ENCODE assay signal across 11 cellular contexts in the genomic region with DNA sequence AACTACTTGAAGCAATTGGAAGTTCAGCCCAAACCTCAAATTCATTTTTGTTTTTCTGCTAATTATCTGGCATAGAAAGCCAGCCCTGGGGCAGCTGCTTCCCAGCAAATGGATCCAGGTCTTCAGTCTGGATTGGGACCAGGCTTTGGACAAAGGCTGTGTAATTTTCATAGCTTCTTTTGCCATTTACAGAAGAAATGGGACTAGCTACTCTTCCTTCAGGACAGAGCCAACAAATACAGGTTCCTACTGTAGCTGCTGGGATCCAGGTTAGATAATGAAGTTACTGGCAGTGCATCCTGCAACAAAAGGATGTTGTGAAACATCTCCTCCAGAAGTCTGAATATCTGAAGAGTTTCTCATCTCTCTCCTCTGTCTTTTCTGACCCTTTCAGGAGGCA.
DNase-seq lines count a peak whose midpoint lies in the region; ATAC-seq and TF ChIP-seq lines count a peak whose summit lies in the region.
"Had no signal": no experiment of that assay in that cellular context is flagged by ENCODE, and none has a peak within 500 bp of the region (broad histone marks: within the 10 kb centered on the region; RNA-seq: fewer than 3 reads in every experiment).

No MANE protein-coding gene starts in this region.

- H3K9me2 ChIP-seq in PC-3 (replicated peaks; ENCODE audit: low read length), result no peaks in the 10 kb centered on the region

- POLR2A ChIA-PET in PC-3 (lab: Charles Lee; ENCODE audit: unreplicated experiment) (no interaction called here), WTC11 (lab: Charles Lee) (no interaction called here)

- H3K9ac ChIP-seq in PC-3 (ENCODE audit: low read length), result no peak overlapping the region

- H4K20me1 ChIP-seq in PC-3 (ENCODE audit: low read length), result no peaks in the 10 kb centered on the region

- H3K27me3 ChIP-seq in PC-3 (ENCODE audit: low read length), result no peaks in the 10 kb centered on the region
- no peaks in the 10 kb centered on the region for H3K27me3 ChIP-seq in esophagus (ENCODE audit: control insufficient read depth in 1 of 2, insufficient read depth in 2 of 2, low read length in 2 of 2)
- peaks cover 6% of the 10 kb centered on the region for H3K27me3 ChIP-seq in BE2C
- H3K27me3 ChIP-seq: left lung had no signal

- no peaks in the 10 kb centered on the region for H3K36me3 ChIP-seq in PC-3 (ENCODE audit: low read depth, low read length)
- no peaks in the 10 kb centered on the region for H3K36me3 ChIP-seq in esophagus (ENCODE audit: control insufficient read depth in 2 of 2, insufficient read depth in 2 of 2, low read length in 1 of 2)
- H3K36me3 ChIP-seq in BE2C, result no peaks in the 10 kb centered on the region
- H3K36me3 ChIP-seq: left lung had no signal

- H3K4me3 ChIP-seq in PC-3 (ENCODE audit: low read length) (no peak overlapping the region), esophagus (ENCODE audit: low read depth in 1 of 2, low read length in 2 of 2) (no peak overlapping the region), BE2C (ENCODE audit: low read depth, low read length) (no peak overlapping the region)
- H3K4me3 ChIP-seq: left lung had no signal

- peaks cover 10% of the 10 kb centered on the region; the same call in 1 of the 2 replicates for H3K9me3 Mint-ChIP-seq in WTC11

- CTCF ChIA-PET in PC-3 (lab: Charles Lee), result interaction anchor here (0.6 kb wide), 1 partner anchor 16 kb away, joined by 3 read pairs; no protein-coding TSS in a partner anchor
- CTCF ChIA-PET in WTC11 (lab: Charles Lee), result no interaction called here

- peaks cover 63% of the 10 kb centered on the region for H3K4me1 ChIP-seq in PC-3 (ENCODE audit: insufficient read depth, low read length)
- H3K4me1 ChIP-seq in esophagus (ENCODE audit: control insufficient read depth in 2 of 2, insufficient read depth in 2 of 2, low read length in 1 of 2), result peaks cover 0 to 17% of the 10 kb centered on the region in 2 donors
- H3K4me1 ChIP-seq in BE2C, result no peaks in the 10 kb centered on the region

- H3K4me3 Mint-ChIP-seq in WTC11, result no peak overlapping the region
- H3K4me3 Mint-ChIP-seq: activated naive CD8-positive, alpha-beta T cell had no signal

- H2AFZ ChIP-seq in PC-3 (ENCODE audit: low read length), result peak overlapping the region; percentile 33; the same call in 1 of the 2 replicates

- TF ChIP-seq CTCF in PC-3 (conservative IDR thresholded peaks at IDR 0.05; ENCODE audit: low read depth, low read length), result no peak
- no peak for TF ChIP-seq CTCF in omental fat pad (IDR thresholded peaks at IDR 0.05)
- no peak for TF ChIP-seq CTCF in WTC11 (IDR thresholded peaks at IDR 0.05)
- TF ChIP-seq CTCF in BE2C (IDR thresholded peaks at IDR 0.05; ENCODE audit: low read depth, low read length), result no peak

- intact Hi-C loops in PC-3 (cut with micrococcal nuclease), result no loop called here

- DNase-seq in AG20443 (ENCODE audit: low spot score) (peak; percentile 45), PC-3 (no peak), omental fat pad (ENCODE audit: low spot score) (no peak), WTC11 (ENCODE audit: low spot score) (no peak), kidney glomerular epithelial cell (lab: John Stamatoyannopoulos, UW) (no peak), NCI-H82 treated with DMSO at 0.1 percent for 48 hours (lab: John Stamatoyannopoulos, UW; ENCODE audit: unreplicated experiment) (no peak), BE2C (no peak)
- DNase-seq: left lung, NCI-H69 had no signal

- H3K36me3 Mint-ChIP-seq in WTC11, result no peaks in the 10 kb centered on the region
- H3K36me3 Mint-ChIP-seq: activated naive CD8-positive, alpha-beta T cell had no signal

- no peaks in the 10 kb centered on the region for H3K9me3 ChIP-seq in PC-3 (ENCODE audit: low read length)
- H3K9me3 ChIP-seq in esophagus (ENCODE audit: control insufficient read depth in 2 of 2, insufficient read depth in 1 of 2, low read depth in 1 of 2, low read length in 1 of 2), result no peaks in the 10 kb centered on the region
- H3K9me3 ChIP-seq in BE2C, result no peaks in the 10 kb centered on the region
- H3K9me3 ChIP-seq: left lung had no signal

- peaks cover 48% of the 10 kb centered on the region for H3K4me1 Mint-ChIP-seq in WTC11

- no peak overlapping the region for H3K4me2 ChIP-seq in PC-3 (ENCODE audit: low read length)

- BruUV-seq in PC-3 (replicated peaks; lab: Mats Ljungman, UMichigan), result no TSS peak

- peaks cover 9% of the 10 kb centered on the region for H3F3A ChIP-seq in PC-3 (ENCODE audit: low read length, unreplicated experiment)

- H3K79me2 ChIP-seq in PC-3 (ENCODE audit: low read length), result no peaks in the 10 kb centered on the region

- H3K27ac ChIP-seq in PC-3 (ENCODE audit: low read length), result no peak overlapping the region
- H3K27ac ChIP-seq in esophagus (ENCODE audit: low read depth in 2 of 2, low read length in 1 of 2), result peak overlapping the region; percentile 87 to 92

- no peak overlapping the region for H3K27ac Mint-ChIP-seq in WTC11
- H3K27ac Mint-ChIP-seq: activated naive CD8-positive, alpha-beta T cell had no signal

- peaks cover 57% of the 10 kb centered on the region for H3K27me3 Mint-ChIP-seq in WTC11 (ENCODE audit: low read depth)

- ATAC-seq in PC-3 (no peak), omental fat pad (ENCODE audit: low FRiP score) (peak; percentile 62), WTC11 (no peak)

TF ChIP-seq in WTC11, 78 proteins besides CTCF, POLR2A, EP300 and RAD21 (continues in another document):
- TF ChIP-seq, protein P1, sequence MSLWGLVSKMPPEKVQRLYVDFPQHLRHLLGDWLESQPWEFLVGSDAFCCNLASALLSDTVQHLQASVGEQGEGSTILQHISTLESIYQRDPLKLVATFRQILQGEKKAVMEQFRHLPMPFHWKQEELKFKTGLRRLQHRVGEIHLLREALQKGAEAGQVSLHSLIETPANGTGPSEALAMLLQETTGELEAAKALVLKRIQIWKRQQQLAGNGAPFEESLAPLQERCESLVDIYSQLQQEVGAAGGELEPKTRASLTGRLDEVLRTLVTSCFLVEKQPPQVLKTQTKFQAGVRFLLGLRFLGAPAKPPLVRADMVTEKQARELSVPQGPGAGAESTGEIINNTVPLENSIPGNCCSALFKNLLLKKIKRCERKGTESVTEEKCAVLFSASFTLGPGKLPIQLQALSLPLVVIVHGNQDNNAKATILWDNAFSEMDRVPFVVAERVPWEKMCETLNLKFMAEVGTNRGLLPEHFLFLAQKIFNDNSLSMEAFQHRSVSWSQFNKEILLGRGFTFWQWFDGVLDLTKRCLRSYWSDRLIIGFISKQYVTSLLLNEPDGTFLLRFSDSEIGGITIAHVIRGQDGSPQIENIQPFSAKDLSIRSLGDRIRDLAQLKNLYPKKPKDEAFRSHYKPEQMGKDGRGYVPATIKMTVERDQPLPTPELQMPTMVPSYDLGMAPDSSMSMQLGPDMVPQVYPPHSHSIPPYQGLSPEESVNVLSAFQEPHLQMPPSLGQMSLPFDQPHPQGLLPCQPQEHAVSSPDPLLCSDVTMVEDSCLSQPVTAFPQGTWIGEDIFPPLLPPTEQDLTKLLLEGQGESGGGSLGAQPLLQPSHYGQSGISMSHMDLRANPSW (CRISPR knock-in tag; conservative IDR thresholded peaks at IDR 0.05; ENCODE audit: low read depth), result no peak
- TF ChIP-seq, protein P2, sequence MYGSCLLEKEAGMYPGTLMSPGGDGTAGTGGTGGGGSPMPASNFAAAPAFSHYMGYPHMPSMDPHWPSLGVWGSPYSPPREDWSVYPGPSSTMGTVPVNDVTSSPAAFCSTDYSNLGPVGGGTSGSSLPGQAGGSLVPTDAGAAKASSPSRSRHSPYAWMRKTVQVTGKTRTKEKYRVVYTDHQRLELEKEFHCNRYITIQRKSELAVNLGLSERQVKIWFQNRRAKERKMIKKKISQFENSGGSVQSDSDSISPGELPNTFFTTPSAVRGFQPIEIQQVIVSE (CRISPR knock-in tag; IDR thresholded peaks at IDR 0.05; ENCODE audit: borderline replicate concordance), result no peak
- TF ChIP-seq, protein P3, sequence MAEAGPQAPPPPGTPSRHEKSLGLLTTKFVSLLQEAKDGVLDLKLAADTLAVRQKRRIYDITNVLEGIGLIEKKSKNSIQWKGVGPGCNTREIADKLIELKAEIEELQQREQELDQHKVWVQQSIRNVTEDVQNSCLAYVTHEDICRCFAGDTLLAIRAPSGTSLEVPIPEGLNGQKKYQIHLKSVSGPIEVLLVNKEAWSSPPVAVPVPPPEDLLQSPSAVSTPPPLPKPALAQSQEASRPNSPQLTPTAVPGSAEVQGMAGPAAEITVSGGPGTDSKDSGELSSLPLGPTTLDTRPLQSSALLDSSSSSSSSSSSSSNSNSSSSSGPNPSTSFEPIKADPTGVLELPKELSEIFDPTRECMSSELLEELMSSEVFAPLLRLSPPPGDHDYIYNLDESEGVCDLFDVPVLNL (CRISPR knock-in tag; IDR thresholded peaks at IDR 0.05; ENCODE audit: borderline replicate concordance, low read depth), result no peak
- TF ChIP-seq, protein P4, sequence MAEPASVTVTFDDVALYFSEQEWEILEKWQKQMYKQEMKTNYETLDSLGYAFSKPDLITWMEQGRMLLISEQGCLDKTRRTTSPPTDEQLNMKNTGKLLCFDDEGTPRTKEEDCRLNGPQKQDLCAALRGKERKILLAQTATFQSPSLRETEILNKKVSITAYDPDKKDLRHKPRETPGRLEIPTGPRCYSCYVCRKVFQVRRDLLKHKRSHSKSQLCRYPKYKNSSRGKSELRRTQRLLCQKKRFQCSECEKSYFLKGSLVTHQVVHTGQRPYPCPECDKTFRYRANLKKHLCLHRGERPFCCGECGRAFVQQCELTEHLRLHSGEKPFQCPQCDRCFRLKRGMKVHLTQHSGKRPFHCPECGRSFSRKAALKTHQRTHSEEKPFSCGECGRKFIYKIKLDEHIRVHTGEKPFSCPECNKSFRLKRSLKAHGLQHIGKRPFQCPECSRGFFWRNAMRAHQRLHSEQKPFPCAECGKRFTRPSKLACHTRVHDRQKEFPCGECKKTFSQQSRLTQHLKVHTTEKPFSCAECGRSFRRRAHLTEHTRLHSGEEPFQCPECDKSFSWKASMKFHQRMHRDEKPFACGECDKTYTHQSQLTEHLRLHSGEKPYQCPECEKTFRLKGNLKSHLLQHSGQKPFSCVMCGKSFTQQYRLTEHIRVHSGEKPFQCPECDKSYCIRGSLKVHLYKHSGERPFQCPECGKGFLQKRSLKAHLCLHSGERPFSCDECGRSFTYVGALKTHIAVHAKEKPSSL (CRISPR knock-in tag; conservative IDR thresholded peaks at IDR 0.05), result no peak
- TF ChIP-seq PRRX2 (CRISPR knock-in tag; IDR thresholded peaks at IDR 0.05), result no peak
- TF ChIP-seq ZBTB21 (CRISPR knock-in tag; IDR thresholded peaks at IDR 0.05; ENCODE audit: borderline replicate concordance), result no peak
- no peak for TF ChIP-seq FOXP1 (CRISPR knock-in tag; IDR thresholded peaks at IDR 0.05; ENCODE audit: borderline replicate concordance)
- no peak for TF ChIP-seq TEAD1 (CRISPR knock-in tag; IDR thresholded peaks at IDR 0.05)
- TF ChIP-seq CBFB (CRISPR knock-in tag; IDR thresholded peaks at IDR 0.05; ENCODE audit: low read depth), result no peak
- TF ChIP-seq TP53 (CRISPR knock-in tag; IDR thresholded peaks at IDR 0.05), result no peak
- no peak for TF ChIP-seq ZNF121 (CRISPR knock-in tag; IDR thresholded peaks at IDR 0.05)
- TF ChIP-seq ZNF671 (CRISPR knock-in tag; IDR thresholded peaks at IDR 0.05), result no peak
- no peak for TF ChIP-seq FOXK1 (CRISPR knock-in tag; IDR thresholded peaks at IDR 0.05)
- TF ChIP-seq ETV6 (CRISPR knock-in tag; IDR thresholded peaks at IDR 0.05), result no peak
